Comparison of ENCODE assay signal across 33 cellular contexts in genomic region chr11:6334806-6335205, GRCh38.
"Had no signal": no experiment of that assay in that cellular context is flagged by ENCODE, and none has a peak within 500 bp of the region (broad histone marks: within the 10 kb centered on the region; RNA-seq: fewer than 3 reads in every experiment).

No MANE protein-coding gene starts in this region.

- H3K36me3 ChIP-seq: ascending aorta had no signal

- DNase-seq: activated B cell treated with CpG ODN at 0.5 μM for 24 hours; activated CD4-positive, alpha-beta memory T cell treated with anti-CD3 and anti-CD28 coated beads, Interleukin-2, amount 10 ng/mL, durations not matched to agents 7 days and 5 days; activated CD4-positive, alpha-beta T cell treated with anti-CD3 and anti-CD28 coated beads for 48 hours; activated CD4-positive, alpha-beta T cell treated with anti-CD3 and anti-CD28 coated beads, Interleukin-2, amount 10 ng/mL, durations not matched to agents 7 days and 5 days; activated CD4-positive, alpha-beta T cell treated with anti-CD3 and anti-CD28 coated beads, Interleukin-2, amount 50 U/mL, for 48 hours; activated CD4-positive, CD25-positive, alpha-beta regulatory T cell treated with anti-CD3 and anti-CD28 coated beads, Interleukin-2, amount 50 U/mL, for 72 hours; activated CD8-positive, alpha-beta memory T cell treated with anti-CD3 and anti-CD28 coated beads for 24 hours; activated CD8-positive, alpha-beta memory T cell treated with anti-CD3 and anti-CD28 coated beads, Interleukin-2, amount 10 ng/mL, durations not matched to agents 7 days and 5 days; activated CD8-positive, alpha-beta memory T cell treated with anti-CD3 and anti-CD28 coated beads, Interleukin-2, amount 50 U/mL, for 48 hours; activated CD8-positive, alpha-beta T cell treated with anti-CD3 and anti-CD28 coated beads, Interleukin-2, amount 10 ng/mL, durations not matched to agents 7 days and 5 days; activated effector memory CD4-positive, alpha-beta T cell treated with Interleukin-2 at 50 U/mL for 16 hours; activated gamma-delta T cell; activated naive CD4-positive, alpha-beta T cell treated with anti-CD3 and anti-CD28 coated beads, Interleukin-2, amount 10 ng/mL, durations not matched to agents 7 days and 5 days; activated naive CD4-positive, alpha-beta T cell treated with Interleukin-2 at 50 U/mL for 16 hours; activated naive CD8-positive, alpha-beta T cell treated with anti-CD3 and anti-CD28 coated beads, Interleukin-2, amount 10 ng/mL, durations not matched to agents 7 days and 5 days; activated naive CD8-positive, alpha-beta T cell treated with anti-CD3 and anti-CD28 coated beads, Interleukin-2, amount 50 U/mL, for 24 hours; activated T-cell treated with anti-CD3 and anti-CD28 coated beads, Interleukin-2, amount 50 U/mL, for 24 hours; activated T-cell treated with anti-CD3 and anti-CD28 coated beads, Interleukin-2, amount 50 U/mL, for 48 hours; amygdala; anterior cingulate cortex; central memory CD4-positive, alpha-beta T cell; T-helper 1 cell; T-helper 2 cell; T-helper 9 cell had no signal

- ATAC-seq: activated CD8-positive, alpha-beta memory T cell treated with anti-CD3 and anti-CD28 coated beads, Interleukin-2, amount 10 ng/mL, durations not matched to agents 7 days and 5 days; activated CD8-positive, alpha-beta T cell treated with anti-CD3 and anti-CD28 coated beads, Interleukin-2, amount 10 ng/mL, durations not matched to agents 7 days and 5 days; activated naive CD8-positive, alpha-beta T cell treated with anti-CD3 and anti-CD28 coated beads, Interleukin-2, amount 50 U/mL, for 24 hours had no signal

- H3K27ac Mint-ChIP-seq: activated B cell treated with CpG ODN at 0.5 μM for 24 hours; activated CD4-positive, alpha-beta memory T cell treated with anti-CD3 and anti-CD28 coated beads, Interleukin-2, amount 10 ng/mL, durations not matched to agents 7 days and 5 days; activated CD4-positive, alpha-beta T cell treated with anti-CD3 and anti-CD28 coated beads, Interleukin-2, amount 10 ng/mL, durations not matched to agents 7 days and 5 days; activated CD8-positive, alpha-beta memory T cell treated with anti-CD3 and anti-CD28 coated beads, Interleukin-2, amount 10 ng/mL, durations not matched to agents 7 days and 5 days; activated CD8-positive, alpha-beta T cell treated with anti-CD3 and anti-CD28 coated beads, Interleukin-2, amount 10 ng/mL, durations not matched to agents 7 days and 5 days; activated naive CD4-positive, alpha-beta T cell treated with anti-CD3 and anti-CD28 coated beads, Interleukin-2, amount 10 ng/mL, durations not matched to agents 7 days and 5 days; activated naive CD4-positive, alpha-beta T cell treated with anti-CD3 and anti-CD28 coated beads, Interleukin-2, amount 50 U/mL, for 24 hours; activated naive CD8-positive, alpha-beta T cell; activated naive CD8-positive, alpha-beta T cell treated with anti-CD3 and anti-CD28 coated beads, Interleukin-2, amount 10 ng/mL, durations not matched to agents 7 days and 5 days; activated naive CD8-positive, alpha-beta T cell treated with anti-CD3 and anti-CD28 coated beads, Interleukin-2, amount 50 U/mL, for 24 hours; activated T-cell treated with anti-CD3 and anti-CD28 coated beads, Interleukin-2, amount 50 U/mL, for 24 hours; activated T-helper 2 cell treated with anti-CD3 and anti-CD28 coated beads, Interferon-gamma antibody, Interleukin-2, Interleukin-4, amounts not matched to agents 10 μg/mL and 5 μg/mL and 100 μg/mL, durations not matched to agents 14 hours and 24 hours and 36 hours; brain; T-helper 1 cell treated with Interleukin-12 subunit alpha and Interleukin-12 subunit beta and Interleukin-4 antibody, amounts not matched to agents 30 μg/mL and 1 μg/mL, for 36 hours; T-helper 2 cell treated with Interferon-gamma antibody and Interleukin-4, amounts not matched to agents 5 μg/mL and 100 μg/mL, for 36 hours had no signal

- H3K4me1 Mint-ChIP-seq: activated B cell treated with CpG ODN at 0.5 μM for 24 hours; activated CD4-positive, alpha-beta memory T cell treated with anti-CD3 and anti-CD28 coated beads, Interleukin-2, amount 10 ng/mL, durations not matched to agents 7 days and 5 days; activated CD4-positive, alpha-beta T cell treated with anti-CD3 and anti-CD28 coated beads, Interleukin-2, amount 10 ng/mL, durations not matched to agents 7 days and 5 days; activated CD8-positive, alpha-beta memory T cell treated with anti-CD3 and anti-CD28 coated beads, Interleukin-2, amount 10 ng/mL, durations not matched to agents 7 days and 5 days; activated naive CD4-positive, alpha-beta T cell treated with anti-CD3 and anti-CD28 coated beads, Interleukin-2, amount 10 ng/mL, durations not matched to agents 7 days and 5 days; activated naive CD4-positive, alpha-beta T cell treated with anti-CD3 and anti-CD28 coated beads, Interleukin-2, amount 50 U/mL, for 24 hours; activated naive CD8-positive, alpha-beta T cell treated with anti-CD3 and anti-CD28 coated beads, Interleukin-2, amount 10 ng/mL, durations not matched to agents 7 days and 5 days; activated naive CD8-positive, alpha-beta T cell treated with anti-CD3 and anti-CD28 coated beads, Interleukin-2, amount 50 U/mL, for 24 hours had no signal

- H3K27ac ChIP-seq: ascending aorta, VCaP had no signal

- H3K9me3 Mint-ChIP-seq: activated CD4-positive, alpha-beta memory T cell treated with anti-CD3 and anti-CD28 coated beads, Interleukin-2, amount 10 ng/mL, durations not matched to agents 7 days and 5 days; activated CD4-positive, alpha-beta T cell treated with anti-CD3 and anti-CD28 coated beads, Interleukin-2, amount 10 ng/mL, durations not matched to agents 7 days and 5 days; activated naive CD4-positive, alpha-beta T cell treated with anti-CD3 and anti-CD28 coated beads, Interleukin-2, amount 10 ng/mL, durations not matched to agents 7 days and 5 days; activated naive CD4-positive, alpha-beta T cell treated with anti-CD3 and anti-CD28 coated beads, Interleukin-2, amount 50 U/mL, for 24 hours; activated naive CD8-positive, alpha-beta T cell treated with anti-CD3 and anti-CD28 coated beads, Interleukin-2, amount 10 ng/mL, durations not matched to agents 7 days and 5 days; activated T-cell treated with anti-CD3 and anti-CD28 coated beads, Interleukin-2, amount 50 U/mL, for 24 hours; activated T-helper 2 cell treated with anti-CD3 and anti-CD28 coated beads, Interferon-gamma antibody, Interleukin-2, Interleukin-4, amounts not matched to agents 10 μg/mL and 5 μg/mL and 100 μg/mL, durations not matched to agents 14 hours and 24 hours and 36 hours; brain; T-helper 1 cell treated with Interleukin-12 subunit alpha and Interleukin-12 subunit beta and Interleukin-4 antibody, amounts not matched to agents 30 μg/mL and 1 μg/mL, for 36 hours; T-helper 2 cell treated with Interferon-gamma antibody and Interleukin-4, amounts not matched to agents 5 μg/mL and 100 μg/mL, for 36 hours had no signal

- H3K4me3 Mint-ChIP-seq: activated B cell treated with CpG ODN at 0.5 μM for 24 hours; activated CD4-positive, alpha-beta memory T cell treated with anti-CD3 and anti-CD28 coated beads, Interleukin-2, amount 10 ng/mL, durations not matched to agents 7 days and 5 days; activated CD4-positive, alpha-beta T cell treated with anti-CD3 and anti-CD28 coated beads, Interleukin-2, amount 10 ng/mL, durations not matched to agents 7 days and 5 days; activated CD8-positive, alpha-beta memory T cell treated with anti-CD3 and anti-CD28 coated beads, Interleukin-2, amount 10 ng/mL, durations not matched to agents 7 days and 5 days; activated CD8-positive, alpha-beta T cell treated with anti-CD3 and anti-CD28 coated beads, Interleukin-2, amount 10 ng/mL, durations not matched to agents 7 days and 5 days; activated naive CD4-positive, alpha-beta T cell treated with anti-CD3 and anti-CD28 coated beads, Interleukin-2, amount 10 ng/mL, durations not matched to agents 7 days and 5 days; activated naive CD4-positive, alpha-beta T cell treated with anti-CD3 and anti-CD28 coated beads, Interleukin-2, amount 50 U/mL, for 24 hours; activated naive CD8-positive, alpha-beta T cell; activated naive CD8-positive, alpha-beta T cell treated with anti-CD3 and anti-CD28 coated beads, Interleukin-2, amount 10 ng/mL, durations not matched to agents 7 days and 5 days; activated naive CD8-positive, alpha-beta T cell treated with anti-CD3 and anti-CD28 coated beads, Interleukin-2, amount 50 U/mL, for 24 hours; activated T-cell treated with anti-CD3 and anti-CD28 coated beads, Interleukin-2, amount 50 U/mL, for 24 hours; brain; T-helper 1 cell treated with Interleukin-12 subunit alpha and Interleukin-12 subunit beta and Interleukin-4 antibody, amounts not matched to agents 30 μg/mL and 1 μg/mL, for 36 hours; T-helper 2 cell treated with Interferon-gamma antibody and Interleukin-4, amounts not matched to agents 5 μg/mL and 100 μg/mL, for 36 hours had no signal

- H3K27me3 Mint-ChIP-seq: brain had no signal

- H3K27me3 ChIP-seq: ascending aorta had no signal

- H3K4me3 ChIP-seq: ascending aorta had no signal

- H3K36me3 Mint-ChIP-seq: activated CD8-positive, alpha-beta memory T cell treated with anti-CD3 and anti-CD28 coated beads, Interleukin-2, amount 10 ng/mL, durations not matched to agents 7 days and 5 days; activated naive CD4-positive, alpha-beta T cell treated with anti-CD3 and anti-CD28 coated beads, Interleukin-2, amount 10 ng/mL, durations not matched to agents 7 days and 5 days; activated naive CD4-positive, alpha-beta T cell treated with anti-CD3 and anti-CD28 coated beads, Interleukin-2, amount 50 U/mL, for 24 hours; activated naive CD8-positive, alpha-beta T cell; activated naive CD8-positive, alpha-beta T cell treated with anti-CD3 and anti-CD28 coated beads, Interleukin-2, amount 10 ng/mL, durations not matched to agents 7 days and 5 days; brain had no signal

- H3K9me3 ChIP-seq: ascending aorta had no signal

- FAIRE-seq: TTC549 had no signal
